Comparison of ENCODE assay signal across 9 cellular contexts in genomic region chr5:149358294-149358651, GRCh38. TPM values are rescaled to one million over a fixed set of nuclear protein-coding genes. Genes with fewer than 3 reads are reported as not detected.
DNase-seq lines count a peak whose midpoint lies in the region; ATAC-seq, FAIRE-seq and TF ChIP-seq lines count a peak whose summit lies in the region.
"Had no signal": no experiment of that assay in that cellular context is flagged by ENCODE, and none has a peak within 500 bp of the region (broad histone marks: within the 10 kb centered on the region; RNA-seq: fewer than 3 reads in every experiment).

No MANE protein-coding gene starts in this region.

- H3K27me3 ChIP-seq in CD8-positive, alpha-beta memory T cell (ENCODE audit: insufficient read depth, low read length, poor library complexity, severe bottlenecking): no peaks in the 10 kb centered on the region
- H3K27me3 ChIP-seq in esophagus muscularis mucosa: no peaks in the 10 kb centered on the region

- DNase-seq in CD8-positive, alpha-beta memory T cell: peak; percentile 26 to 59 (median 29)
- DNase-seq in NAMALWA (ENCODE audit: low spot score): peak; percentile 48
- peak; percentile 50 for DNase-seq in activated CD4-positive, alpha-beta memory T cell treated with anti-CD3 and anti-CD28 coated beads for 36 hours
- DNase-seq in esophagus muscularis mucosa (ENCODE audit: extremely low spot score): no peak
- DNase-seq in RCC 7860 (ENCODE audit: low spot score): no peak
- DNase-seq in HTR-8/SVneo (ENCODE audit: insufficient read length, low spot score): no peak

- intact Hi-C loops in activated CD4-positive, alpha-beta memory T cell treated with anti-CD3 and anti-CD28 coated beads for 36 hours (cut with micrococcal nuclease): loop anchor here (5.0 kb wide), 1 partner anchor 1399 kb away; the partner anchor contains the start of gene DCTN4
- intact Hi-C loops in esophagus muscularis mucosa (cut with DNase I): no loop called here

- FAIRE-seq in RCC 7860 (lab: Jason Lieb, UNC) (no peak), HTR-8/SVneo (lab: Jason Lieb, UNC) (no peak)

- WGBS in esophagus muscularis mucosa: 0% methylated on average over 12 of the region's 18 CpGs

- peak overlapping the region; percentile 81 for H3K4me3 ChIP-seq in CD8-positive, alpha-beta memory T cell (ENCODE audit: low read length)
- peak overlapping the region; percentile 66 to 89 (median 77) for H3K4me3 ChIP-seq in esophagus muscularis mucosa

- POLR2A ChIA-PET in CD8-positive, alpha-beta memory T cell (lab: Charles Lee): interaction anchor here (0.9 to 2.6 kb wide), 6 partner anchors 8 to 1342 kb away, joined by 3 to 39 read pairs (median 4); partner anchors contain the start of genes CSNK1A1, GRPEL2 and RBM22
- POLR2A ChIA-PET in activated CD4-positive, alpha-beta memory T cell treated with anti-CD3 and anti-CD28 coated beads for 36 hours (lab: Charles Lee): interaction anchor here (0.7 to 6.9 kb wide), 8 partner anchors 8 to 605 kb away, joined by 3 to 140 read pairs (median 6); partner anchors contain the start of genes CSNK1A1 and GRPEL2

- peak; percentile 17 for ATAC-seq in GM21529 (IDR thresholded peaks at IDR 0.05; ENCODE audit: unreplicated experiment)

- H3K27ac ChIP-seq in CD8-positive, alpha-beta memory T cell (ENCODE audit: low read depth, low read length): peak overlapping the region; percentile 66
- peak overlapping the region; percentile 72 to 82 (median 75) for H3K27ac ChIP-seq in esophagus muscularis mucosa (replicated peaks in 1 of 4)

- H3K27ac Mint-ChIP-seq in CD8-positive, alpha-beta memory T cell: peak overlapping the region; percentile 44 to 96 (median 90)
- H3K27ac Mint-ChIP-seq in activated CD4-positive, alpha-beta memory T cell treated with anti-CD3 and anti-CD28 coated beads for 36 hours: peak overlapping the region; percentile 89
- no peak overlapping the region for H3K27ac Mint-ChIP-seq in nephron

- peaks cover 45 to 65% (median 63%) of the 10 kb centered on the region in 3 donors for H3K4me1 Mint-ChIP-seq in CD8-positive, alpha-beta memory T cell
- H3K4me1 Mint-ChIP-seq in activated CD4-positive, alpha-beta memory T cell treated with anti-CD3 and anti-CD28 coated beads for 36 hours (ENCODE audit: low read depth): peaks cover 63% of the 10 kb centered on the region
- H3K4me1 Mint-ChIP-seq in nephron: peaks cover 13% of the 10 kb centered on the region

- peaks cover 12% of the 10 kb centered on the region for H3K36me3 ChIP-seq in CD8-positive, alpha-beta memory T cell (ENCODE audit: insufficient read depth, low read length)
- peaks cover 0 to 25% (median 13%) of the 10 kb centered on the region in 4 donors for H3K36me3 ChIP-seq in esophagus muscularis mucosa

- peaks cover 8 to 33% (median 8%) of the 10 kb centered on the region in 3 donors for H3K36me3 Mint-ChIP-seq in CD8-positive, alpha-beta memory T cell
- H3K36me3 Mint-ChIP-seq in activated CD4-positive, alpha-beta memory T cell treated with anti-CD3 and anti-CD28 coated beads for 36 hours: peaks cover 33% of the 10 kb centered on the region
- peaks cover 17% of the 10 kb centered on the region for H3K36me3 Mint-ChIP-seq in nephron (ENCODE audit: low read depth)

- TF ChIP-seq EP300 in esophagus muscularis mucosa (IDR thresholded peaks at IDR 0.05): no peak

- TF ChIP-seq CTCF in esophagus muscularis mucosa (IDR thresholded peaks at IDR 0.05): no peak
- no peak for TF ChIP-seq CTCF in nephron (IDR thresholded peaks at IDR 0.05; ENCODE audit: unreplicated experiment in 3 of 3)

- TF ChIP-seq POLR2A in esophagus muscularis mucosa (IDR thresholded peaks at IDR 0.05; ENCODE audit: low read depth): no peak

- CTCF ChIA-PET in CD8-positive, alpha-beta memory T cell (lab: Charles Lee): interaction anchor here (0.8 to 6.8 kb wide), 8 partner anchors 9 to 207 kb away, joined by 3 to 69 read pairs (median 6); partner anchors contain the start of genes CSNK1A1 and GRPEL2
- CTCF ChIA-PET in activated CD4-positive, alpha-beta memory T cell treated with anti-CD3 and anti-CD28 coated beads for 36 hours (lab: Charles Lee): interaction anchor here (0.7 to 10.5 kb wide), 6 partner anchors 11 to 260 kb away, joined by 3 to 139 read pairs (median 12); partner anchors contain the start of genes CSNK1A1 and GRPEL2

- no peaks in the 10 kb centered on the region for H3K9me3 Mint-ChIP-seq in CD8-positive, alpha-beta memory T cell
- no peaks in the 10 kb centered on the region for H3K9me3 Mint-ChIP-seq in activated CD4-positive, alpha-beta memory T cell treated with anti-CD3 and anti-CD28 coated beads for 36 hours
- no peaks in the 10 kb centered on the region for H3K9me3 Mint-ChIP-seq in nephron

- peak overlapping the region; percentile 89 to 97 (median 92) for H3K4me3 Mint-ChIP-seq in CD8-positive, alpha-beta memory T cell
- H3K4me3 Mint-ChIP-seq in activated CD4-positive, alpha-beta memory T cell treated with anti-CD3 and anti-CD28 coated beads for 36 hours: peak overlapping the region; percentile 90
- peak overlapping the region; percentile 89 to 93 (median 90) for H3K4me3 Mint-ChIP-seq in nephron

- H3K4me1 ChIP-seq in CD8-positive, alpha-beta memory T cell (ENCODE audit: insufficient read depth, low read length): peaks cover 46% of the 10 kb centered on the region
- H3K4me1 ChIP-seq in esophagus muscularis mucosa: peaks cover 10 to 22% (median 17%) of the 10 kb centered on the region in 4 donors

- peaks cover 0 to 2% of the 10 kb centered on the region in 2 donors for H3K27me3 Mint-ChIP-seq in CD8-positive, alpha-beta memory T cell
- H3K27me3 Mint-ChIP-seq in activated CD4-positive, alpha-beta memory T cell treated with anti-CD3 and anti-CD28 coated beads for 36 hours: no peaks in the 10 kb centered on the region
- peaks cover 4% of the 10 kb centered on the region for H3K27me3 Mint-ChIP-seq in nephron (ENCODE audit: low read depth)

- H3K9me3 ChIP-seq in CD8-positive, alpha-beta memory T cell (ENCODE audit: low read length): no peaks in the 10 kb centered on the region
- no peaks in the 10 kb centered on the region for H3K9me3 ChIP-seq in esophagus muscularis mucosa

RNA-seq across cellular contexts. Expression of gene PCYOX1L, which starts 0.4 kb away (rescaled TPM):
- total RNA-seq in CD8-positive, alpha-beta memory T cell: 10 to 100 TPM; 22.6 to 23.3 TPM
- 11.9 TPM for polyA plus RNA-seq in CD8-positive, alpha-beta memory T cell
- total RNA-seq in activated CD4-positive, alpha-beta memory T cell treated with anti-CD3 and anti-CD28 coated beads for 36 hours: 10 to 100 TPM; 21.8 to 24.0 TPM
- total RNA-seq in esophagus muscularis mucosa: 1 to 10 TPM; 4.0 to 5.8 (median 4.7) TPM

RNA-seq across cellular contexts. Expression of gene GRPEL2, which starts 13.0 kb away (rescaled TPM):
- 10 to 100 TPM; 33.4 to 36.5 TPM for total RNA-seq in CD8-positive, alpha-beta memory T cell
- polyA plus RNA-seq in CD8-positive, alpha-beta memory T cell: 4.5 TPM
- total RNA-seq in activated CD4-positive, alpha-beta memory T cell treated with anti-CD3 and anti-CD28 coated beads for 36 hours: 10 to 100 TPM; 32.9 to 37.2 TPM
- 10 to 100 TPM in 1 of 4 donors, 1 to 10 TPM in 3; 7.8 to 14.9 (median 8.7) TPM for total RNA-seq in esophagus muscularis mucosa

RNA-seq across cellular contexts. Expression of gene IL17B, which starts 20.8 kb away (rescaled TPM):
- total RNA-seq in CD8-positive, alpha-beta memory T cell: not detected
- polyA plus RNA-seq in CD8-positive, alpha-beta memory T cell: not detected
- not detected for total RNA-seq in activated CD4-positive, alpha-beta memory T cell treated with anti-CD3 and anti-CD28 coated beads for 36 hours
- total RNA-seq in esophagus muscularis mucosa: 10 to 100 TPM in 2 of 4 donors, 1 to 10 TPM in 2; 2.5 to 20.3 (median 8.0) TPM
- total RNA-seq: T-helper 1 cell treated with Interleukin-12 subunit alpha and Interleukin-12 subunit beta and Interleukin-4 antibody, amounts not matched to agents 30 ng/mL and 1 ng/mL, for 36 hours had no signal

Comparison
In these comparisons a context has a peak if more than half of its experiments do, and no peak if none do; other contexts are left out.
1. DNase-seq: peak in CD8-positive, alpha-beta memory T cell (5 of 5), NAMALWA (single experiment) and activated CD4-positive, alpha-beta memory T cell treated with anti-CD3 and anti-CD28 coated beads for 36 hours (single experiment); none in esophagus muscularis mucosa (single experiment), RCC 7860 (single experiment) and HTR-8/SVneo (single experiment).
2. H3K27ac Mint-ChIP-seq: peak in CD8-positive, alpha-beta memory T cell (8 of 8) and activated CD4-positive, alpha-beta memory T cell treated with anti-CD3 and anti-CD28 coated beads for 36 hours (single experiment); none in nephron (0 of 3).
3. Peak in every context shown above with its lines, with median percentiles within 50 percentile points of each other: H3K4me3 Mint-ChIP-seq.